In the genomic region with DNA sequence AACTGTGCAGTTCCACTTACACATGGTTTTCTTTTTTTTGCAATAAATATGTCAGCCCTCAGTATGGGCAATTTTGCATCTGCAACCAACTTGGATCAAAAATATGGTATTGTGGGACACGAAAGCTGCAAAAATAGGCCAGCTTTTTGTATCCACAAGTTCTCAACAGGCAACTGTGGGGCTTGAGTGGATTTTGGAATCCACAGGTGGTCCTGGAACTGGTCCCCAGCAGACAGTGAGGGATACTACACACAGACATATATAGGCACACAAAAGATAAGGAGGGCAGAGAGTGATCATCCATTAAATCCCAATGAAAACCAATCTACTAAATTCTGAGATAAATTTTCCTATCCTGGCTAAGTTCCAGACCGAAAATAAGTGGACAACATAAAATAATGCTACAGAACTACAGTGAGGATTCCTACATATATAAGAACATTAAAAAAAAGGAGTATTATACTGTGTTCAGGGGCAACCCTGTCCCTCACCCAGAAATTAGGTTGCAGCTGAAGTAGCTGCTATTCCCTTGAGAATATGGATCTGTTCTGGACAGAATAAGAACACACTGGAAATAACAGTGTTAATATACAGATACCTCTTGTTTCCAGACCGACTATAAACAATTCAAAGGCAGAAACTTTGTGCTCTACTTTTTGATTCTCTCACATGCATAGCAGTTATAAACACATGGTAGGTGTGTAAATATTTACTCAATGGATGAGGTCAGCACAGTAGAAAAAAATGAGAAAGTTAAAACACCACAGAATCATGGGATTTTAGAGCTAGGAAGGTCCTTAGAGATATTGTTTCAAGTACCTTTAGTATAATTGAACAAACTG, we compare ENCODE assay signal across 1 cellular context.
TF ChIP-seq lines count a peak whose summit lies in the region.

No MANE protein-coding gene starts in this region.

TF ChIP-seq in HEK293, 187 proteins besides CTCF, POLR2A, EP300 and RAD21 (continued from another document and continues in another):
- TF ChIP-seq, protein P1, sequence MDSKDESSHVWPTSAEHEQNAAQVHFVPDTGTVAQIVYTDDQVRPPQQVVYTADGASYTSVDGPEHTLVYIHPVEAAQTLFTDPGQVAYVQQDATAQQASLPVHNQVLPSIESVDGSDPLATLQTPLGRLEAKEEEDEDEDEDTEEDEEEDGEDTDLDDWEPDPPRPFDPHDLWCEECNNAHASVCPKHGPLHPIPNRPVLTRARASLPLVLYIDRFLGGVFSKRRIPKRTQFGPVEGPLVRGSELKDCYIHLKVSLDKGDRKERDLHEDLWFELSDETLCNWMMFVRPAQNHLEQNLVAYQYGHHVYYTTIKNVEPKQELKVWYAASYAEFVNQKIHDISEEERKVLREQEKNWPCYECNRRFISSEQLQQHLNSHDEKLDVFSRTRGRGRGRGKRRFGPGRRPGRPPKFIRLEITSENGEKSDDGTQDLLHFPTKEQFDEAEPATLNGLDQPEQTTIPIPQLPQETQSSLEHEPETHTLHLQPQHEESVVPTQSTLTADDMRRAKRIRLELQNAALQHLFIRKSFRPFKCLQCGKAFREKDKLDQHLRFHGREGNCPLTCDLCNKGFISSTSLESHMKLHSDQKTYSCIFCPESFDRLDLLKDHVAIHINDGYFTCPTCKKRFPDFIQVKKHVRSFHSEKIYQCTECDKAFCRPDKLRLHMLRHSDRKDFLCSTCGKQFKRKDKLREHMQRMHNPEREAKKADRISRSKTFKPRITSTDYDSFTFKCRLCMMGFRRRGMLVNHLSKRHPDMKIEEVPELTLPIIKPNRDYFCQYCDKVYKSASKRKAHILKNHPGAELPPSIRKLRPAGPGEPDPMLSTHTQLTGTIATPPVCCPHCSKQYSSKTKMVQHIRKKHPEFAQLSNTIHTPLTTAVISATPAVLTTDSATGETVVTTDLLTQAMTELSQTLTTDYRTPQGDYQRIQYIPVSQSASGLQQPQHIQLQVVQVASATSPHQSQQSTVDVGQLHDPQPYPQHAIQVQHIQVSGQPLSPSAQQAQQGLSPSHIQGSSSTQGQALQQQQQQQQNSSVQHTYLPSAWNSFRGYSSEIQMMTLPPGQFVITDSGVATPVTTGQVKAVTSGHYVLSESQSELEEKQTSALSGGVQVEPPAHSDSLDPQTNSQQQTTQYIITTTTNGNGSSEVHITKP (tag by site-specific recombination; IDR thresholded peaks at IDR 0.05) = peak; percentile 32; the same call in 1 of the 2 replicates
- TF ChIP-seq ZNF112 (tag by site-specific recombination; IDR thresholded peaks at IDR 0.05) = no peak
- TF ChIP-seq ZNF354C (tag by site-specific recombination; IDR thresholded peaks at IDR 0.05; ENCODE audit: borderline replicate concordance, low read depth) = no peak
- TF ChIP-seq ZNF211 (tag by site-specific recombination; IDR thresholded peaks at IDR 0.05; ENCODE audit: low read depth) = no peak
- TF ChIP-seq ZNF707 (tag by site-specific recombination; IDR thresholded peaks at IDR 0.05) = no peak
- no peak for TF ChIP-seq ELK4 (IDR thresholded peaks at IDR 0.05; ENCODE audit: borderline replicate concordance, low read depth, low read length)
- no peak for TF ChIP-seq ZNF146 (tag by site-specific recombination; IDR thresholded peaks at IDR 0.05)
- no peak for TF ChIP-seq ZNF391 (tag by site-specific recombination; IDR thresholded peaks at IDR 0.05; ENCODE audit: borderline replicate concordance, low read depth)
- no peak for TF ChIP-seq YY2 (tag by site-specific recombination; IDR thresholded peaks at IDR 0.05)
- no peak for TF ChIP-seq ZSCAN16 (tag by site-specific recombination; IDR thresholded peaks at IDR 0.05)
- TF ChIP-seq ZNF302 (tag by site-specific recombination; IDR thresholded peaks at IDR 0.05; ENCODE audit: low read depth) = no peak
- TF ChIP-seq REST (tag by site-specific recombination; IDR thresholded peaks at IDR 0.05) = no peak
- no peak for TF ChIP-seq ZNF624 (tag by site-specific recombination; IDR thresholded peaks at IDR 0.05)
- no peak for TF ChIP-seq ZNF510 (tag by site-specific recombination; IDR thresholded peaks at IDR 0.05; ENCODE audit: insufficient replicate concordance)
- no peak for TF ChIP-seq ZNF548 (tag by site-specific recombination; IDR thresholded peaks at IDR 0.05)
- TF ChIP-seq, protein P2, sequence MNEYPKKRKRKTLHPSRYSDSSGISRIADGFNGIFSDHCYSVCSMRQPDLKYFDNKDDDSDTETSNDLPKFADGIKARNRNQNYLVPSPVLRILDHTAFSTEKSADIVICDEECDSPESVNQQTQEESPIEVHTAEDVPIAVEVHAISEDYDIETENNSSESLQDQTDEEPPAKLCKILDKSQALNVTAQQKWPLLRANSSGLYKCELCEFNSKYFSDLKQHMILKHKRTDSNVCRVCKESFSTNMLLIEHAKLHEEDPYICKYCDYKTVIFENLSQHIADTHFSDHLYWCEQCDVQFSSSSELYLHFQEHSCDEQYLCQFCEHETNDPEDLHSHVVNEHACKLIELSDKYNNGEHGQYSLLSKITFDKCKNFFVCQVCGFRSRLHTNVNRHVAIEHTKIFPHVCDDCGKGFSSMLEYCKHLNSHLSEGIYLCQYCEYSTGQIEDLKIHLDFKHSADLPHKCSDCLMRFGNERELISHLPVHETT (tag by site-specific recombination; IDR thresholded peaks at IDR 0.05) = no peak
- TF ChIP-seq, protein P3, sequence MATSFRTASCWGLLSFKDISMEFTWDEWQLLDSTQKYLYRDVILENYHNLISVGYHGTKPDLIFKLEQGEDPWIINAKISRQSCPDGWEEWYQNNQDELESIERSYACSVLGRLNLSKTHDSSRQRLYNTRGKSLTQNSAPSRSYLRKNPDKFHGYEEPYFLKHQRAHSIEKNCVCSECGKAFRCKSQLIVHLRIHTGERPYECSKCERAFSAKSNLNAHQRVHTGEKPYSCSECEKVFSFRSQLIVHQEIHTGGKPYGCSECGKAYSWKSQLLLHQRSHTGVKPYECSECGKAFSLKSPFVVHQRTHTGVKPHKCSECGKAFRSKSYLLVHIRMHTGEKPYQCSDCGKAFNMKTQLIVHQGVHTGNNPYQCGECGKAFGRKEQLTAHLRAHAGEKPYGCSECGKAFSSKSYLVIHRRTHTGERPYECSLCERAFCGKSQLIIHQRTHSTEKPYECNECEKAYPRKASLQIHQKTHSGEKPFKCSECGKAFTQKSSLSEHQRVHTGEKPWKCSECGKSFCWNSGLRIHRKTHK (tag by site-specific recombination; IDR thresholded peaks at IDR 0.05) = no peak
- TF ChIP-seq, protein P4, sequence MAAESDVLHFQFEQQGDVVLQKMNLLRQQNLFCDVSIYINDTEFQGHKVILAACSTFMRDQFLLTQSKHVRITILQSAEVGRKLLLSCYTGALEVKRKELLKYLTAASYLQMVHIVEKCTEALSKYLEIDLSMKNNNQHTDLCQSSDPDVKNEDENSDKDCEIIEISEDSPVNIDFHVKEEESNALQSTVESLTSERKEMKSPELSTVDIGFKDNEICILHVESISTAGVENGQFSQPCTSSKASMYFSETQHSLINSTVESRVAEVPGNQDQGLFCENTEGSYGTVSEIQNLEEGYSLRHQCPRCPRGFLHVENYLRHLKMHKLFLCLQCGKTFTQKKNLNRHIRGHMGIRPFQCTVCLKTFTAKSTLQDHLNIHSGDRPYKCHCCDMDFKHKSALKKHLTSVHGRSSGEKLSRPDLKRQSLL (tag by site-specific recombination; IDR thresholded peaks at IDR 0.05) = no peak
- TF ChIP-seq BCL11B (tag by site-specific recombination; IDR thresholded peaks at IDR 0.05; ENCODE audit: low read depth) = no peak
- no peak for TF ChIP-seq ZNF175 (tag by site-specific recombination; IDR thresholded peaks at IDR 0.05)
- TF ChIP-seq ZNF248 (tag by site-specific recombination; IDR thresholded peaks at IDR 0.05) = no peak
- peak; percentile 97 for TF ChIP-seq SCRT1 (tag by site-specific recombination; IDR thresholded peaks at IDR 0.05; ENCODE audit: borderline replicate concordance)
- peak; percentile 76 for TF ChIP-seq GLIS1 (tag by site-specific recombination; IDR thresholded peaks at IDR 0.05)
- TF ChIP-seq KLF7 (tag by site-specific recombination; IDR thresholded peaks at IDR 0.05; ENCODE audit: borderline replicate concordance) = no peak
- no peak for TF ChIP-seq ZNF837 (tag by site-specific recombination; IDR thresholded peaks at IDR 0.05)
- TF ChIP-seq ZBTB21 (tag by site-specific recombination; IDR thresholded peaks at IDR 0.05) = peak; percentile 75
- no peak for TF ChIP-seq ZBTB48 (tag by site-specific recombination; IDR thresholded peaks at IDR 0.05)
- 0 out of 2 replicates have a peak, but pooled peaks have one; percentile 21 for TF ChIP-seq ZXDB (tag by site-specific recombination; IDR thresholded peaks at IDR 0.05)
- TF ChIP-seq ZNF530 (tag by site-specific recombination; IDR thresholded peaks at IDR 0.05; ENCODE audit: low read depth) = no peak
- TF ChIP-seq ZSCAN18 (tag by site-specific recombination; IDR thresholded peaks at IDR 0.05) = no peak
- TF ChIP-seq ZNF555 (tag by site-specific recombination; conservative IDR thresholded peaks at IDR 0.05) = no peak
- no peak for TF ChIP-seq ZNF549 (tag by site-specific recombination; IDR thresholded peaks at IDR 0.05)
- no peak for TF ChIP-seq KLF16 (tag by site-specific recombination; IDR thresholded peaks at IDR 0.05)
- peak; percentile 84 for TF ChIP-seq ZNF629 (tag by site-specific recombination; IDR thresholded peaks at IDR 0.05)
- peak; percentile 43; the same call in 1 of the 2 replicates for TF ChIP-seq ZBTB1 (tag by site-specific recombination; IDR thresholded peaks at IDR 0.05)
- no peak for TF ChIP-seq ZNF513 (tag by site-specific recombination; IDR thresholded peaks at IDR 0.05)
- peak; percentile 84 for TF ChIP-seq SP7 (tag by site-specific recombination; IDR thresholded peaks at IDR 0.05)
- TF ChIP-seq ZNF791 (tag by site-specific recombination; IDR thresholded peaks at IDR 0.05) = no peak
- no peak for TF ChIP-seq ZNF596 (tag by site-specific recombination; IDR thresholded peaks at IDR 0.05)
- TF ChIP-seq ZNF114 (tag by site-specific recombination; IDR thresholded peaks at IDR 0.05) = no peak
- TF ChIP-seq HOXD13 (CRISPR knock-in tag; IDR thresholded peaks at IDR 0.05; ENCODE audit: borderline replicate concordance) = no peak
- TF ChIP-seq ZNF830 (tag by site-specific recombination; IDR thresholded peaks at IDR 0.05; ENCODE audit: low read depth) = no peak
- no peak for TF ChIP-seq INSM2 (tag by site-specific recombination; IDR thresholded peaks at IDR 0.05)
- no peak for TF ChIP-seq ZNF169 (tag by site-specific recombination; IDR thresholded peaks at IDR 0.05)
